8 cellular contexts compared by ENCODE assay signal in genomic region chr7:111029574-111030357, GRCh38.
DNase-seq lines count a peak whose midpoint lies in the region; ATAC-seq and TF ChIP-seq lines count a peak whose summit lies in the region.

No MANE protein-coding gene starts in this region.

- H3K36me3 ChIP-seq in brain microvascular endothelial cell (replicated peaks) (no peaks in the 10 kb centered on the region), left ventricle myocardium inferior (no peaks in the 10 kb centered on the region)

- TF ChIP-seq CTCF in GM13976 (IDR thresholded peaks at IDR 0.05; ENCODE audit: borderline replicate concordance, control extremely low read depth, extremely low read depth, insufficient read depth, missing control alignments) (no peak), brain microvascular endothelial cell (IDR thresholded peaks at IDR 0.05; ENCODE audit: low read depth, low read length, missing control alignments) (no peak), left ventricle myocardium inferior (IDR thresholded peaks at IDR 0.05; ENCODE audit: borderline replicate concordance) (no peak)

- no peaks in the 10 kb centered on the region for H3K27me3 ChIP-seq in brain microvascular endothelial cell (replicated peaks)
- no peaks in the 10 kb centered on the region for H3K27me3 ChIP-seq in left ventricle myocardium inferior (ENCODE audit: low read depth)

- H3K4me1 ChIP-seq in left ventricle myocardium inferior = peaks cover 18% of the 10 kb centered on the region

- H3K27ac ChIP-seq in brain microvascular endothelial cell = peak overlapping the region; percentile 42
- no peak overlapping the region for H3K27ac ChIP-seq in left ventricle myocardium inferior (replicated peaks)

- in situ Hi-C loops in GM13976 (cut with MboI; ENCODE audit: low sequenced_read_pairs, unreplicated experiment) (no loop called here), brain microvascular endothelial cell (cut with HindIII; ENCODE audit: low pct_ligation_motif_present, low sequenced_read_pairs) (no loop called here)

- intact Hi-C loops in left ventricle myocardium inferior (cut with micrococcal nuclease) = no loop called here

- no peaks in the 10 kb centered on the region for H3K9me3 ChIP-seq in left ventricle myocardium inferior (replicated peaks)

- H3K4me3 ChIP-seq in brain microvascular endothelial cell (ENCODE audit: low read depth, low read length) (no peak overlapping the region), left ventricle myocardium inferior (no peak overlapping the region)

- peak; percentile 44 for ATAC-seq in GM21723 (IDR thresholded peaks at IDR 0.05; ENCODE audit: unreplicated experiment)

- peak; percentile 11 for DNase-seq in GM13976 (ENCODE audit: low spot score)
- peak; percentile 61 for DNase-seq in NCI-H2171 (lab: John Stamatoyannopoulos, UW)
- peak; percentile 39 for DNase-seq in brain microvascular endothelial cell
- peak; percentile 19 for DNase-seq in stimulated activated CD4-positive, alpha-beta T cell treated with anti-CD3 and anti-CD28 coated beads, Interleukin-4, amount 100 ng/mL, for 1 hour
- DNase-seq in T1000 (lab: John Stamatoyannopoulos, UW) = no peak
- no peak for DNase-seq in left ventricle myocardium inferior
- DNase-seq in NCI-H146 treated with DMSO at 0.1 percent for 48 hours (lab: John Stamatoyannopoulos, UW; ENCODE audit: unreplicated experiment) = no peak

Comparison
In these comparisons a context has a peak if more than half of its experiments do, and no peak if none do; other contexts are left out.
1. DNase-seq: peak in GM13976 (single experiment), NCI-H2171 (single experiment), brain microvascular endothelial cell (single experiment) and stimulated activated CD4-positive, alpha-beta T cell treated with anti-CD3 and anti-CD28 coated beads, Interleukin-4, amount 100 ng/mL, for 1 hour (single experiment); none in T1000 (single experiment), left ventricle myocardium inferior (single experiment) and NCI-H146 treated with DMSO at 0.1 percent for 48 hours (single experiment).